13 cellular contexts compared by ENCODE assay signal in genomic region chr5:98794001-98794400, GRCh38. TPM values are rescaled to one million over a fixed set of nuclear protein-coding genes. Genes with fewer than 3 reads are reported as not detected.
DNase-seq lines count a peak whose midpoint lies in the region; ATAC-seq and TF ChIP-seq lines count a peak whose summit lies in the region.
"Had no signal": no experiment of that assay in that cellular context is flagged by ENCODE, and none has a peak within 500 bp of the region (broad histone marks: within the 10 kb centered on the region; RNA-seq: fewer than 3 reads in every experiment).

No MANE protein-coding gene starts in this region.

- no peak for TF ChIP-seq CTCF in HFFc6 (IDR thresholded peaks at IDR 0.05)

- peaks cover 4% of the 10 kb centered on the region; the same call in 1 of the 2 replicates for H3K9me3 Mint-ChIP-seq in HFFc6
- H3K9me3 Mint-ChIP-seq: CD4-positive, alpha-beta memory T cell; H9 had no signal

- H3K27ac Mint-ChIP-seq in HFFc6 (peak overlapping the region; percentile 82), T-helper 17 cell (peak overlapping the region; percentile 41)
- H3K27ac Mint-ChIP-seq: CD4-positive, alpha-beta memory T cell had no signal

- H3K36me3 Mint-ChIP-seq in HFFc6 (ENCODE audit: low read depth): peaks cover 57% of the 10 kb centered on the region
- peaks cover 1% of the 10 kb centered on the region for H3K36me3 Mint-ChIP-seq in T-helper 17 cell (ENCODE audit: low read depth)

- DNase-seq in HFFc6 (no peak), T-helper 17 cell (no peak), left lobe of liver (ENCODE audit: low spot score) (no peak), posterior vena cava (ENCODE audit: low spot score) (no peak), activated gamma-delta T cell treated with Interleukin-2 at 50 U/mL for 16 hours (no peak), dermis blood vessel endothelial cell (no peak)
- DNase-seq: BE2C; CD4-positive, alpha-beta memory T cell; DMS79 treated with DMSO at 0.1 percent for 48 hours; GDM1; GOT3; H9 had no signal

- H3K4me1 Mint-ChIP-seq in HFFc6 (ENCODE audit: low read depth) (peaks cover 93% of the 10 kb centered on the region), T-helper 17 cell (peaks cover 26% of the 10 kb centered on the region)

- intact Hi-C loops in posterior vena cava (cut with DNase I): no loop called here

- H3K4me3 Mint-ChIP-seq in HFFc6: peak overlapping the region; percentile 32; the same call in 1 of the 2 replicates
- no peak overlapping the region for H3K4me3 Mint-ChIP-seq in T-helper 17 cell
- H3K4me3 Mint-ChIP-seq: CD4-positive, alpha-beta memory T cell; H9 had no signal

- ATAC-seq in T-helper 17 cell (no peak), left lobe of liver (peak; percentile 45)
- ATAC-seq: A549 had no signal

- no peaks in the 10 kb centered on the region for H3K9me3 ChIP-seq in T-helper 17 cell (ENCODE audit: control insufficient read depth, low read length, poor library complexity, severe bottlenecking)
- H3K9me3 ChIP-seq: A549, BE2C had no signal

- peaks cover 19% of the 10 kb centered on the region for H3K27me3 Mint-ChIP-seq in HFFc6 (ENCODE audit: insufficient read depth)
- H3K27me3 Mint-ChIP-seq in T-helper 17 cell: no peaks in the 10 kb centered on the region
- H3K27me3 Mint-ChIP-seq: CD4-positive, alpha-beta memory T cell had no signal

RNA-seq across cellular contexts. Expression of gene RGMB, which starts 20.5 kb away (rescaled TPM):
- 100 to 1,000 TPM; 219 to 288 (median 235) TPM for total RNA-seq in HFFc6 (2021; fragmentation: NEBNext Ultra II Directional; extraction: Animal tissue kit (Norgen Biotek cat#: 25700))
- total RNA-seq in T-helper 17 cell: 10 to 100 TPM; 13.7 to 15.0 TPM
- 6.0 TPM for total RNA-seq in left lobe of liver
- total RNA-seq in posterior vena cava: 10 to 100 TPM; 10.9 to 12.9 TPM
- 16.2 and 19.1 TPM in 2 replicates for total RNA-seq in dermis blood vessel endothelial cell

Comparison
In these comparisons a context has a peak if more than half of its experiments do, and no peak if none do; other contexts are left out.
1. RNA of gene RGMB, which starts 20.5 kb away (total RNA-seq): 219 to 288 TPM in HFFc6; 16.2 to 19.1 TPM in dermis blood vessel endothelial cell, 13.7 to 15.0 TPM in T-helper 17 cell, 10.9 to 12.9 TPM in posterior vena cava and 6.0 TPM in left lobe of liver (single experiment); every median in the first group is over 10 times any median in the second.